In genomic region chr1:10960954-10961833, GRCh38 we compare ENCODE assay signal across 8 cellular contexts. TPM values are rescaled to one million over a fixed set of nuclear protein-coding genes. Genes with fewer than 3 reads are reported as not detected.
DNase-seq lines count a peak whose midpoint lies in the region; ATAC-seq and TF ChIP-seq lines count a peak whose summit lies in the region.

No MANE protein-coding gene starts in this region.

- peaks cover 0 to 13% (median 0%) of the 10 kb centered on the region in 5 experiments for H3K9me3 Mint-ChIP-seq in brain

- H3K4me1 Mint-ChIP-seq in brain, result peaks cover 50% of the 10 kb centered on the region

- ATAC-seq in GM21367 (IDR thresholded peaks at IDR 0.05; ENCODE audit: unreplicated experiment), result no peak

- TF ChIP-seq CTCF in brain (conservative IDR thresholded peaks at IDR 0.05), result peak; percentile 72 to 86

- H3K4me3 Mint-ChIP-seq in brain, result peak overlapping the region in 1 of 5 experiments; percentile 22

- H3K27me3 Mint-ChIP-seq in brain, result peaks cover 13% of the 10 kb centered on the region

- no peaks in the 10 kb centered on the region for H3K36me3 Mint-ChIP-seq in brain

- DNase-seq in AML-193 (lab: John Stamatoyannopoulos, UW) (peak; percentile 57 to 72), GM19238 (ENCODE audit: insufficient read length, low spot score) (peak; percentile 83), NCI-H1694 (lab: John Stamatoyannopoulos, UW) (peak; percentile 70), UCSD-AML1 (lab: John Stamatoyannopoulos, UW; ENCODE audit: unreplicated experiment) (peak; percentile 83), iPS-NIHi7 (ENCODE audit: extremely low spot score) (peak; percentile 95)
- DNase-seq in stimulated activated CD4-positive, alpha-beta T cell treated with anti-CD3 and anti-CD28 coated beads, Interleukin-15, amount 100 ng/mL, for 1 hour (ENCODE audit: low read depth in 1 of 2, low spot score in 1 of 2), result peak; percentile 61 to 75

- peak overlapping the region in 2 of 5 experiments; percentile 57 to 87 for H3K27ac Mint-ChIP-seq in brain

RNA-seq across cellular contexts. Expression of gene TARDBP, which starts 51.3 kb away (rescaled TPM):
- polyA plus RNA-seq in brain (ENCODE audit: insufficient read depth, low read depth, low replicate concordance), result 167 TPM
